17 cellular contexts compared by ENCODE assay signal in the genomic region with DNA sequence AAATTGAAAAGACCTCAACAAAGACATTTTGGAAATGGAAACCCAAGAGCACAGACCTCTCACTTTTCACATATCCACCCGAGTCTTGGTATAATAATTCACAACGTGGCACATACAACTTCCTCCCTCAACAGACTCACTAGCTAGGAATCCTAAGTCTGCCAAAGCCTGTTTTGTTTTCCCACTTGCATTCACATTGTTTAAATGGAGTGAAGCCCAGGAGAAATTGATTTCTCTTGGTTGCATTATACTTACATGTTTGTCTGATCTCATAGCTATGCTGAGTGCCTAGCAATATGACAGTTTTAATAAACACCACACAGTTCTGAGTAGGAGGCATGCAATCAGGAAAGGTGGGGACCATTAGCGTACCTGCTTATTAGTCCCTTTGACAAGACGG.
DNase-seq lines count a peak whose midpoint lies in the region; TF ChIP-seq lines count a peak whose summit lies in the region.
"Had no signal": no experiment of that assay in that cellular context is flagged by ENCODE, and none has a peak within 500 bp of the region (broad histone marks: within the 10 kb centered on the region; RNA-seq: fewer than 3 reads in every experiment).

No MANE protein-coding gene starts in this region.

- H2BK20ac ChIP-seq in H9 (ENCODE audit: low read depth, low read length, poor library complexity, severe bottlenecking) = no peak overlapping the region

- DNase-seq in AG08396 (ENCODE audit: low spot score) (peak; percentile 9), HT1080 (ENCODE audit: low read depth) (peak; percentile 19), chondrocyte (ENCODE audit: low spot score) (no peak), kidney tubule cell (ENCODE audit: low spot score) (peak; percentile 55), pons (ENCODE audit: low spot score) (no peak), NCI-H1092 (lab: John Stamatoyannopoulos, UW) (no peak), H9 (no peak)
- no peak for DNase-seq in activated CD4-positive, alpha-beta T cell treated with anti-CD3 and anti-CD28 coated beads for 48 hours
- DNase-seq: activated CD4-positive, alpha-beta T cell treated with anti-CD3 and anti-CD28 coated beads, Interleukin-2, amount 50 U/mL, for 48 hours; activated naive CD8-positive, alpha-beta T cell treated with anti-CD3 and anti-CD28 coated beads, Interleukin-2, amount 50 U/mL, for 24 hours; activated T-cell treated with anti-CD3 and anti-CD28 coated beads, Interleukin-2, amount 50 U/mL, for 48 hours; AML-193; DMS 273 treated with DMSO at 0.1 percent for 48 hours; left lung; NCI-H187 treated with DMSO at 0.1 percent for 48 hours had no signal

- H3K4me3 Mint-ChIP-seq in chondrocyte (ENCODE audit: unreplicated experiment) (no peak overlapping the region), H9 (no peak overlapping the region)
- H3K4me3 Mint-ChIP-seq: activated naive CD8-positive, alpha-beta T cell treated with anti-CD3 and anti-CD28 coated beads, Interleukin-2, amount 50 U/mL, for 24 hours; stimulated activated naive CD8-positive, alpha-beta T cell treated with anti-CD3 and anti-CD28 coated beads, Interleukin-15, Interleukin-2, amounts not matched to agents 100 ng/mL and 50 ng/mL, for 24 hours had no signal

- no peak overlapping the region for H3T11ph ChIP-seq in H9 (ENCODE audit: low read length)

- H3K79me1 ChIP-seq in H9 (ENCODE audit: insufficient read depth, low read depth, low read length, poor library complexity, severe bottlenecking) = no peaks in the 10 kb centered on the region

- no peak overlapping the region for H2BK5ac ChIP-seq in H9 (ENCODE audit: insufficient read length, low read length)

- no peaks in the 10 kb centered on the region for H4K20me1 ChIP-seq in H9 (ENCODE audit: control insufficient read depth, insufficient read depth, insufficient read length)

- no peak for TF ChIP-seq CTCF in chondrocyte (IDR thresholded peaks at IDR 0.05)
- TF ChIP-seq CTCF in H9 (conservative IDR thresholded peaks at IDR 0.05) = no peak

- H2BK15ac ChIP-seq in H9 (ENCODE audit: low read depth, low read length) = no peak overlapping the region

- no peak overlapping the region for H2AK5ac ChIP-seq in H9 (ENCODE audit: insufficient read length, low read length)

- H3K14ac ChIP-seq in H9 (ENCODE audit: insufficient read depth, low read length) = no peak overlapping the region

- H3K79me2 ChIP-seq in H9 (ENCODE audit: insufficient read depth, low read length) = no peaks in the 10 kb centered on the region

- H3K4ac ChIP-seq in H9 (ENCODE audit: low read depth, low read length) = no peak overlapping the region

- H3K27ac Mint-ChIP-seq in chondrocyte (ENCODE audit: unreplicated experiment) = peak overlapping the region; percentile 82
- no peak overlapping the region for H3K27ac Mint-ChIP-seq in H9
- H3K27ac Mint-ChIP-seq: activated naive CD8-positive, alpha-beta T cell treated with anti-CD3 and anti-CD28 coated beads, Interleukin-2, amount 50 U/mL, for 24 hours; stimulated activated naive CD8-positive, alpha-beta T cell treated with anti-CD3 and anti-CD28 coated beads, Interleukin-15, Interleukin-2, amounts not matched to agents 100 ng/mL and 50 ng/mL, for 24 hours had no signal

- no peaks in the 10 kb centered on the region for H3K27me3 Mint-ChIP-seq in chondrocyte (ENCODE audit: low read depth)
- H3K27me3 Mint-ChIP-seq in H9 (ENCODE audit: low read depth) = no peaks in the 10 kb centered on the region
- H3K27me3 Mint-ChIP-seq: activated naive CD8-positive, alpha-beta T cell treated with anti-CD3 and anti-CD28 coated beads, Interleukin-2, amount 50 U/mL, for 24 hours; stimulated activated naive CD8-positive, alpha-beta T cell treated with anti-CD3 and anti-CD28 coated beads, Interleukin-15, Interleukin-2, amounts not matched to agents 100 ng/mL and 50 ng/mL, for 24 hours had no signal

- no peak overlapping the region for H3K27ac ChIP-seq in H9 (ENCODE audit: insufficient read length, low read depth, low read length)
- H3K27ac ChIP-seq: epithelial cell of prostate, left lung had no signal

- H2BK120ac ChIP-seq in H9 (ENCODE audit: low read depth, low read length, poor library complexity, severe bottlenecking) = no peak overlapping the region

- H3K4me1 ChIP-seq in H9 (ENCODE audit: insufficient read depth, low read length) = no peaks in the 10 kb centered on the region
- H3K4me1 ChIP-seq: left lung had no signal

- no peak overlapping the region for H4K8ac ChIP-seq in H9 (replicated peaks; ENCODE audit: insufficient read length, low read depth, low read length)

- H2BK12ac ChIP-seq in H9 (ENCODE audit: insufficient read length, low read depth, low read length) = no peak overlapping the region

- no peak overlapping the region for H4K91ac ChIP-seq in H9 (ENCODE audit: insufficient read length, low read depth, low read length)

- no peak overlapping the region for H3K4me2 ChIP-seq in H9 (ENCODE audit: insufficient read depth, insufficient read length, low read length)

- H3K9ac ChIP-seq in H9 (ENCODE audit: extremely low read depth, insufficient read length, low read length) = no peak overlapping the region

- H3K27me3 ChIP-seq in H9 (ENCODE audit: insufficient read depth, low read length) = no peaks in the 10 kb centered on the region
- H3K27me3 ChIP-seq: left lung had no signal

- H3K4me1 Mint-ChIP-seq in chondrocyte (ENCODE audit: low read depth) (peaks cover 9% of the 10 kb centered on the region), H9 (peaks cover 3 to 6% of the 10 kb centered on the region in 2 experiments; a peak in 2 of 4 replicates)
- H3K4me1 Mint-ChIP-seq: activated naive CD8-positive, alpha-beta T cell treated with anti-CD3 and anti-CD28 coated beads, Interleukin-2, amount 50 U/mL, for 24 hours had no signal

- H3K23me2 ChIP-seq in H9 (ENCODE audit: insufficient read length, low read depth, low read length, poor library complexity, severe bottlenecking) = no peaks in the 10 kb centered on the region

- H3K56ac ChIP-seq in H9 (ENCODE audit: insufficient read length, low read depth, low read length) = no peak overlapping the region

- H3K9me3 Mint-ChIP-seq in chondrocyte (ENCODE audit: low read depth) = no peaks in the 10 kb centered on the region
- H3K9me3 Mint-ChIP-seq in H9 = no peaks in the 10 kb centered on the region
- H3K9me3 Mint-ChIP-seq: activated naive CD8-positive, alpha-beta T cell treated with anti-CD3 and anti-CD28 coated beads, Interleukin-2, amount 50 U/mL, for 24 hours; stimulated activated naive CD8-positive, alpha-beta T cell treated with anti-CD3 and anti-CD28 coated beads, Interleukin-15, Interleukin-2, amounts not matched to agents 100 ng/mL and 50 ng/mL, for 24 hours had no signal

- no peak overlapping the region for H3K23ac ChIP-seq in H9 (ENCODE audit: insufficient read length, low read depth, low read length)

- no CpG with 5 or more reads among the region's 4 CpGs for WGBS in H9 (ENCODE audit: extremely low coverage, insufficient read length, low lambda C conversion rate)

- no peak overlapping the region for H4K5ac ChIP-seq in H9 (ENCODE audit: insufficient read length, low read depth, low read length)

- H3K18ac ChIP-seq in H9 (ENCODE audit: insufficient read length, low read depth, low read length) = no peak overlapping the region

- no peaks in the 10 kb centered on the region for H3K36me3 Mint-ChIP-seq in chondrocyte (ENCODE audit: low read depth)
- no peaks in the 10 kb centered on the region for H3K36me3 Mint-ChIP-seq in H9 (ENCODE audit: insufficient read depth in 1 of 3, low read depth in 3 of 3)

- no peaks in the 10 kb centered on the region for H3K9me3 ChIP-seq in H9 (ENCODE audit: control insufficient read depth, low read depth, low read length)
- H3K9me3 ChIP-seq: left lung had no signal

- no peak overlapping the region for H2AFZ ChIP-seq in H9 (ENCODE audit: low read length)

Comparison
In these comparisons a context has a peak if more than half of its experiments do, and no peak if none do; other contexts are left out.
1. DNase-seq: peak in AG08396 (single experiment), HT1080 (single experiment) and kidney tubule cell (single experiment); none in chondrocyte (single experiment), pons (single experiment), NCI-H1092 (single experiment), activated CD4-positive, alpha-beta T cell treated with anti-CD3 and anti-CD28 coated beads for 48 hours (single experiment) and H9 (single experiment).